In the genomic region with DNA sequence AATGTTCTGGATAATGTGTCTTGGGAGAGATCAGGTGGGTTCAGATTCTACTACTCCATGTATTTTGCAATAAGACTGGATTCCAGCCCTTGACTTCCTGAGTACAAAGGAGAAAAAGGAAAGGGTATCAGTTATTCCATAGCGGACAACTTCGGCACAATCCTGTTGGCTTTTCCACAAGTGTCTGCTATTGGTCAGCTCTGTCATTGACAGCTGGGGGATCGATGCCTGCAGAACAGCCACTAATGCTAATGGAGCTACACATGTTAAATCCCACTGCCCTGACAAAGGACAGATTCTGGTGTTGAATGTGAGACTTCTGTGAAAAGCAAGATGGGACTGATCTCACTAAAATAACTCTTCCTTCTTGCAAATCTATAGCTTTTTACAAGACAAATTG, we compare ENCODE assay signal across 33 cellular contexts. TPM values are rescaled to one million over a fixed set of nuclear protein-coding genes. Genes with fewer than 3 reads are reported as not detected.
"Had no signal": no experiment of that assay in that cellular context is flagged by ENCODE, and none has a peak within 500 bp of the region (broad histone marks: within the 10 kb centered on the region; RNA-seq: fewer than 3 reads in every experiment).

No MANE protein-coding gene starts in this region.

- H3K36me3 Mint-ChIP-seq: stimulated activated effector memory CD8-positive, alpha-beta T cell treated with anti-CD3 and anti-CD28 coated beads, Interleukin-12 subunit alpha, Interleukin-12 subunit beta, amount 100 ng/mL, for 72 hours; stimulated activated memory B cell treated with anti-CD40 and anti-IgM and Interleukin-4, amounts not matched to agents 10 μg/mL and 1 μg/mL and 100 μg/mL, for 72 hours; stimulated activated naive B cell treated with anti-CD40 and anti-IgM and Interleukin-4, amounts not matched to agents 10 μg/mL and 1 μg/mL and 100 μg/mL, for 72 hours; type B pancreatic cell had no signal

- H3K36me3 ChIP-seq: stomach, suprapubic skin, thoracic aorta, thyroid gland, tibial artery, tibial nerve, transverse colon, upper lobe of left lung, upper lobe of right lung, uterus, vagina had no signal

- H3K27ac Mint-ChIP-seq: stimulated activated effector memory CD8-positive, alpha-beta T cell treated with anti-CD3 and anti-CD28 coated beads, Interleukin-12 subunit alpha, Interleukin-12 subunit beta, amount 100 ng/mL, for 72 hours; stimulated activated memory B cell treated with anti-CD40 and anti-IgM and Interleukin-4, amounts not matched to agents 10 μg/mL and 1 μg/mL and 100 μg/mL, for 72 hours; stimulated activated naive B cell treated with anti-CD40 and anti-IgM and Interleukin-4, amounts not matched to agents 10 μg/mL and 1 μg/mL and 100 μg/mL, for 72 hours; stimulated activated naive CD8-positive, alpha-beta T cell treated with anti-CD3 and anti-CD28 coated beads, Interleukin-15, amount 100 ng/mL, for 72 hours; stimulated activated naive CD8-positive, alpha-beta T cell treated with anti-CD3 and anti-CD28 coated beads, Interleukin-15, Interleukin-2, amounts not matched to agents 100 ng/mL and 50 ng/mL, for 24 hours; type B pancreatic cell had no signal

- H3K4me3 Mint-ChIP-seq: stimulated activated effector memory CD8-positive, alpha-beta T cell treated with anti-CD3 and anti-CD28 coated beads, Interleukin-12 subunit alpha, Interleukin-12 subunit beta, amount 100 ng/mL, for 72 hours; stimulated activated memory B cell treated with anti-CD40 and anti-IgM and Interleukin-4, amounts not matched to agents 10 μg/mL and 1 μg/mL and 100 μg/mL, for 72 hours; stimulated activated naive B cell treated with anti-CD40 and anti-IgM and Interleukin-4, amounts not matched to agents 10 μg/mL and 1 μg/mL and 100 μg/mL, for 72 hours; stimulated activated naive CD8-positive, alpha-beta T cell treated with anti-CD3 and anti-CD28 coated beads, Interleukin-15, amount 100 ng/mL, for 72 hours; stimulated activated naive CD8-positive, alpha-beta T cell treated with anti-CD3 and anti-CD28 coated beads, Interleukin-15, Interleukin-2, amounts not matched to agents 100 ng/mL and 50 ng/mL, for 24 hours; type B pancreatic cell had no signal

- H3K4me1 ChIP-seq: stomach, suprapubic skin, testis, thyroid gland, tibial artery, tibial nerve, transverse colon, upper lobe of left lung, upper lobe of right lung, uterus, vagina had no signal

- H3K4me1 Mint-ChIP-seq: stimulated activated effector memory CD8-positive, alpha-beta T cell treated with anti-CD3 and anti-CD28 coated beads, Interleukin-12 subunit alpha, Interleukin-12 subunit beta, amount 100 ng/mL, for 72 hours; stimulated activated memory B cell treated with anti-CD40 and anti-IgM and Interleukin-4, amounts not matched to agents 10 μg/mL and 1 μg/mL and 100 μg/mL, for 72 hours; stimulated activated naive B cell treated with anti-CD40 and anti-IgM and Interleukin-4, amounts not matched to agents 10 μg/mL and 1 μg/mL and 100 μg/mL, for 72 hours; stimulated activated naive CD8-positive, alpha-beta T cell treated with anti-CD3 and anti-CD28 coated beads, Interleukin-15, amount 100 ng/mL, for 72 hours had no signal

- H3K27ac ChIP-seq: stomach, suprapubic skin, testis, thoracic aorta, thyroid gland, tibial artery, tibial nerve, transverse colon, upper lobe of left lung, upper lobe of right lung, uterus, vagina had no signal

- H3K27me3 Mint-ChIP-seq: stimulated activated memory B cell treated with anti-CD40 and anti-IgM and Interleukin-4, amounts not matched to agents 10 μg/mL and 1 μg/mL and 100 μg/mL, for 72 hours; stimulated activated naive B cell treated with anti-CD40 and anti-IgM and Interleukin-4, amounts not matched to agents 10 μg/mL and 1 μg/mL and 100 μg/mL, for 72 hours; stimulated activated naive CD8-positive, alpha-beta T cell treated with anti-CD3 and anti-CD28 coated beads, Interleukin-15, amount 100 ng/mL, for 72 hours; stimulated activated naive CD8-positive, alpha-beta T cell treated with anti-CD3 and anti-CD28 coated beads, Interleukin-15, Interleukin-2, amounts not matched to agents 100 ng/mL and 50 ng/mL, for 24 hours; type B pancreatic cell had no signal

- H3K4me3 ChIP-seq: stomach, suprapubic skin, testis, thoracic aorta, thyroid gland, tibial artery, tibial nerve, transverse colon, upper lobe of left lung, upper lobe of right lung, uterus, vagina had no signal

- DNase-seq: stimulated activated CD4-positive, alpha-beta T cell treated with anti-CD3 and anti-CD28 coated beads, Interleukin-2, amount 100 ng/mL, for 48 hours; stimulated activated CD4-positive, alpha-beta T cell treated with anti-CD3 and anti-CD28 coated beads, Interleukin-4, amount 100 ng/mL, for 1 hour; stimulated activated CD4-positive, alpha-beta T cell treated with anti-CD3 and anti-CD28 coated beads, Interleukin-4, amount 100 ng/mL, for 24 hours; stimulated activated CD4-positive, alpha-beta T cell treated with anti-CD3 and anti-CD28 coated beads, Interleukin-4, amount 100 ng/mL, for 4 hours; stimulated activated CD8-positive, alpha-beta memory T cell treated with anti-CD3 and anti-CD28 coated beads, Interleukin-4, amount 100 ng/mL, for 48 hours; stimulated activated naive B cell treated with anti-CD40 and anti-IgM and Interleukin-4, amounts not matched to agents 10 μg/mL and 1 μg/mL and 100 μg/mL, for 72 hours; stimulated activated naive CD4-positive, alpha-beta T cell; stimulated activated naive CD4-positive, alpha-beta T cell treated with Interleukin-2 at 50 U/mL for 16 hours; stimulated activated naive CD8-positive, alpha-beta T cell treated with anti-CD3 and anti-CD28 coated beads, Interleukin-15, amount 100 ng/mL, for 72 hours; stimulated activated naive CD8-positive, alpha-beta T cell treated with anti-CD3 and anti-CD28 coated beads, Interleukin-15, Interleukin-2, amounts not matched to agents 100 U/mL and 50 U/mL, for 24 hours; stomach; substantia nigra; testis; thyroid gland; tibial artery; transverse colon; trophoblast cell; upper lobe of left lung; upper lobe of right lung; uterus had no signal

- ATAC-seq: stimulated activated effector memory CD8-positive, alpha-beta T cell treated with anti-CD3 and anti-CD28 coated beads, Interleukin-12 subunit alpha, Interleukin-12 subunit beta, amount 100 ng/mL, for 72 hours; stimulated activated memory B cell treated with anti-CD40 and anti-IgM and Interleukin-4, amounts not matched to agents 10 μg/mL and 1 μg/mL and 100 μg/mL, for 72 hours; stimulated activated naive B cell treated with anti-CD40 and anti-IgM and Interleukin-4, amounts not matched to agents 10 μg/mL and 1 μg/mL and 100 μg/mL, for 72 hours; stimulated activated naive CD8-positive, alpha-beta T cell treated with anti-CD3 and anti-CD28 coated beads, Interleukin-15, amount 100 ng/mL, for 72 hours; stimulated activated naive CD8-positive, alpha-beta T cell treated with anti-CD3 and anti-CD28 coated beads, Interleukin-15, Interleukin-2, amounts not matched to agents 100 U/mL and 50 U/mL, for 24 hours; upper lobe of right lung had no signal

- H3K9me3 ChIP-seq: suprapubic skin, testis, thoracic aorta, thyroid gland, tibial artery, transverse colon, upper lobe of left lung, upper lobe of right lung, uterus, vagina had no signal

- FAIRE-seq: urothelium cell line had no signal

- H3K27me3 ChIP-seq: stomach, suprapubic skin, testis, thyroid gland, tibial artery, tibial nerve, transverse colon, upper lobe of left lung, upper lobe of right lung, uterus, vagina had no signal

RNA-seq across cellular contexts. Expression of a gene that starts 41.2 kb away (rescaled TPM):
- total RNA-seq: stomach, subcutaneous adipose tissue, suprapubic skin, temporal lobe, thoracic aorta, thyroid gland, tibial nerve, transverse colon, upper lobe of left lung, upper lobe of right lung, ureter, urinary bladder, uterus, vagina had no signal
- polyA plus RNA-seq: stomach, urinary bladder had no signal
